10 cellular contexts compared by ENCODE assay signal in genomic region chr6:42100029-42100901, GRCh38. TPM values are rescaled to one million over a fixed set of nuclear protein-coding genes. Genes with fewer than 3 reads are reported as not detected.
DNase-seq lines count a peak whose midpoint lies in the region; ATAC-seq and TF ChIP-seq lines count a peak whose summit lies in the region.
"Had no signal": no experiment of that assay in that cellular context is flagged by ENCODE, and none has a peak within 500 bp of the region (broad histone marks: within the 10 kb centered on the region; RNA-seq: fewer than 3 reads in every experiment).

No MANE protein-coding gene starts in this region.

- TF ChIP-seq CTCF in A673 (conservative IDR thresholded peaks at IDR 0.05; ENCODE audit: low read depth, low read length): no peak

- ATAC-seq in esophagus mucosa (peak; percentile 18), HG03159 (IDR thresholded peaks at IDR 0.05; ENCODE audit: unreplicated experiment) (no peak)
- ATAC-seq: naive thymus-derived CD4-positive, alpha-beta T cell had no signal

- no TSS peak for BruUV-seq in A673 (replicated peaks; lab: Mats Ljungman, UMichigan)

- H3K27me3 ChIP-seq in SJSA1 (replicated peaks) (no peaks in the 10 kb centered on the region), A673 (replicated peaks; ENCODE audit: insufficient read depth, low read depth, low read length, poor library complexity) (no peaks in the 10 kb centered on the region)

- intact Hi-C loops in A673 (cut with micrococcal nuclease; ENCODE audit: unreplicated experiment): no loop called here

- CTCF ChIA-PET in A673 (lab: Charles Lee): no interaction called here

- H3K9me3 ChIP-seq in SJSA1 (replicated peaks) (no peaks in the 10 kb centered on the region), A673 (ENCODE audit: low read depth, low read length, poor library complexity, severe bottlenecking) (no peaks in the 10 kb centered on the region)

- H3K4me1 ChIP-seq in SJSA1 (replicated peaks): peaks cover 15% of the 10 kb centered on the region
- H3K4me1 ChIP-seq in A673 (ENCODE audit: insufficient read depth, low read length, poor library complexity, severe bottlenecking): no peaks in the 10 kb centered on the region

- H3K27ac ChIP-seq in SJSA1: peak overlapping the region; percentile 51
- no peak overlapping the region for H3K27ac ChIP-seq in A673 (ENCODE audit: low read depth, low read length, poor library complexity, severe bottlenecking)

- POLR2A ChIA-PET in A673 (lab: Charles Lee; ENCODE audit: low non-redundant PET): no interaction called here

- H3K4me3 ChIP-seq in SJSA1: no peak overlapping the region
- no peak overlapping the region for H3K4me3 ChIP-seq in skeletal muscle cell (ENCODE audit: low read depth, low read length)
- H3K4me3 ChIP-seq in A673 (ENCODE audit: low read depth, low read length, poor library complexity, severe bottlenecking): no peak overlapping the region

- DNase-seq in EL (peak; percentile 86), SJSA1 (ENCODE audit: low read depth in 1 of 2, low spot score in 2 of 2) (peak in 1 of 2 experiments; percentile 50), skeletal muscle cell (ENCODE audit: low read depth) (peak; percentile 58), NCI-H1694 treated with DMSO at 0.1 percent for 48 hours (lab: John Stamatoyannopoulos, UW) (no peak), NCI-H1092 (lab: John Stamatoyannopoulos, UW) (no peak), A673 (ENCODE audit: low spot score) (no peak)
- DNase-seq: SW 1271 had no signal

- H3K36me3 ChIP-seq in SJSA1 (no peaks in the 10 kb centered on the region), A673 (ENCODE audit: insufficient read depth, low read length, poor library complexity, severe bottlenecking) (no peaks in the 10 kb centered on the region)

RNA-seq across cellular contexts. Expression of gene C6orf132, which starts 42.2 kb away (rescaled TPM):
- total RNA-seq in SJSA1 (2014; rRNA removed; shearing (Covaris generic)): not detected in 2 replicates
- total RNA-seq in esophagus mucosa (216 TPM), A673 (2021) (0.04 and 0.15 TPM in 2 replicates)

RNA-seq across cellular contexts. Expression of gene TAF8, which starts 49.9 kb away (rescaled TPM):
- total RNA-seq in SJSA1 (2014; rRNA removed; shearing (Covaris generic)): 5.0 and 12.2 TPM in 2 replicates
- total RNA-seq in esophagus mucosa (13.8 TPM), A673 (2021) (22.5 and 26.0 TPM in 2 replicates)

Comparison
In these comparisons a context has a peak if more than half of its experiments do, and no peak if none do; other contexts are left out.
1. DNase-seq: peak in EL (single experiment) and skeletal muscle cell (single experiment); none in NCI-H1694 treated with DMSO at 0.1 percent for 48 hours (single experiment), NCI-H1092 (single experiment) and A673 (single experiment).
2. RNA of gene C6orf132, which starts 42.2 kb away (total RNA-seq): 216 TPM in esophagus mucosa (single experiment); 0.04 to 0.15 TPM in A673 and not detected in SJSA1; every median in the first group is over 100 times any median in the second.